ENCODE assay signal across 17 cellular contexts in the genomic region with DNA sequence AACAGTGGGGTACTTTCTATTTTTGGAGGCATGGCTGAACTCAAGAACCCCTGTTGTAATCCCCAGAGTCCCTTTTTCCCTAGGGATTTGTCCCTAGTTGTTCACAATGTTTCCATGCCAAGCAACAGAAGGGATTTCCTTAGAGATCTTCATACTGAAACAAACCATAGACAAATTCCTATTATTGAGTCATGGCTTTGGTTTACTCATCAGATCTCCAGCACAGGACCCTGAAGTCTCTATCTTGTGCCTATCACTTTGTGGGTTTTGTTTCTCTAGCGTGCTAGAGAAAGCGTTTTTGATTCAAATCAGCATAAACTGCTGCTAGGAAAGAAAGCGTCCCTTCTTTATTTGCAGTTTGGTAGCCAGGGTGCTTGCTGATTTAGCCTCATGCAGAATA.
DNase-seq lines count a peak whose midpoint lies in the region; ATAC-seq and TF ChIP-seq lines count a peak whose summit lies in the region.
"Had no signal": no experiment of that assay in that cellular context is flagged by ENCODE, and none has a peak within 500 bp of the region (broad histone marks: within the 10 kb centered on the region; RNA-seq: fewer than 3 reads in every experiment).

No MANE protein-coding gene starts in this region.

- no peak overlapping the region for H3K4me2 ChIP-seq in mesenchymal stem cell (ENCODE audit: low read length, poor library complexity, severe bottlenecking)

- peaks cover 0 to 4% (median 3%) of the 10 kb centered on the region in 3 donors for H3K27me3 Mint-ChIP-seq in CD14-positive monocyte (ENCODE audit: low read depth in 3 of 3)

- H3K27me3 ChIP-seq in brain microvascular endothelial cell (replicated peaks) (no peaks in the 10 kb centered on the region), mesenchymal stem cell (ENCODE audit: control insufficient read depth in 1 of 2, insufficient read depth in 1 of 2, low read length in 2 of 2) (peaks cover 0 to under 1% of the 10 kb centered on the region in 2 experiments)
- H3K27me3 ChIP-seq: BE2C had no signal

- H3K27ac ChIP-seq in brain microvascular endothelial cell = peak overlapping the region; percentile 90
- H3K27ac ChIP-seq in mesenchymal stem cell (ENCODE audit: low read length, poor library complexity, severe bottlenecking) = peak overlapping the region; percentile 2
- H3K27ac ChIP-seq: skin epidermis had no signal

- H3K9me3 Mint-ChIP-seq in CD14-positive monocyte = peaks cover 0 to 4% (median 0%) of the 10 kb centered on the region in 7 donors
- H3K9me3 Mint-ChIP-seq: activated CD8-positive, alpha-beta T cell treated with anti-CD3 and anti-CD28 coated beads for 36 hours; activated naive CD4-positive, alpha-beta T cell treated with anti-CD3 and anti-CD28 coated beads, Interleukin-2, amount 10 ng/mL, durations not matched to agents 7 days and 5 days had no signal

- no peaks in the 10 kb centered on the region for H3K4me1 Mint-ChIP-seq in CD14-positive monocyte
- H3K4me1 Mint-ChIP-seq: activated naive CD4-positive, alpha-beta T cell treated with anti-CD3 and anti-CD28 coated beads, Interleukin-2, amount 10 ng/mL, durations not matched to agents 7 days and 5 days had no signal

- H3K14ac ChIP-seq in mesenchymal stem cell (ENCODE audit: low read length in 2 of 2) = no peak overlapping the region

- peaks cover 9% of the 10 kb centered on the region for H3K9me3 ChIP-seq in mesenchymal stem cell (ENCODE audit: control insufficient read depth, low read length)
- H3K9me3 ChIP-seq: BE2C had no signal

- CTCF ChIA-PET in AG04449 (lab: Yijun Ruan, JAX) = no interaction called here

- TF ChIP-seq CTCF in AG04449 (IDR thresholded peaks at IDR 0.05; ENCODE audit: insufficient read depth, low read length, missing control alignments) (no peak), brain microvascular endothelial cell (IDR thresholded peaks at IDR 0.05; ENCODE audit: low read depth, low read length, missing control alignments) (no peak), CD14-positive monocyte (IDR thresholded peaks at IDR 0.05) (no peak)

- H3K18ac ChIP-seq in mesenchymal stem cell (ENCODE audit: low read depth in 1 of 2, low read length in 2 of 2) = no peak overlapping the region

- intact Hi-C loops in CD14-positive monocyte (cut with micrococcal nuclease) = no loop called here

- no peak overlapping the region for H2AK5ac ChIP-seq in mesenchymal stem cell (ENCODE audit: low read length, severe bottlenecking)

- H3K4me1 ChIP-seq in mesenchymal stem cell (ENCODE audit: control insufficient read depth, insufficient read depth, low read depth, low read length) = peaks cover 3% of the 10 kb centered on the region

- H3K27ac Mint-ChIP-seq in CD14-positive monocyte = no peak overlapping the region
- H3K27ac Mint-ChIP-seq: activated CD8-positive, alpha-beta T cell treated with anti-CD3 and anti-CD28 coated beads for 36 hours; activated naive CD4-positive, alpha-beta T cell treated with anti-CD3 and anti-CD28 coated beads, Interleukin-2, amount 10 ng/mL, durations not matched to agents 7 days and 5 days had no signal

- H3K36me3 Mint-ChIP-seq in CD14-positive monocyte = no peaks in the 10 kb centered on the region
- H3K36me3 Mint-ChIP-seq: activated naive CD4-positive, alpha-beta T cell treated with anti-CD3 and anti-CD28 coated beads, Interleukin-2, amount 10 ng/mL, durations not matched to agents 7 days and 5 days had no signal

- H3K4me3 Mint-ChIP-seq in CD14-positive monocyte = no peak overlapping the region
- H3K4me3 Mint-ChIP-seq: activated CD8-positive, alpha-beta T cell treated with anti-CD3 and anti-CD28 coated beads for 36 hours; activated naive CD4-positive, alpha-beta T cell treated with anti-CD3 and anti-CD28 coated beads, Interleukin-2, amount 10 ng/mL, durations not matched to agents 7 days and 5 days had no signal

- H3K4ac ChIP-seq in mesenchymal stem cell (ENCODE audit: low read depth in 1 of 2, low read length in 2 of 2) = no peak overlapping the region

- H2BK12ac ChIP-seq in mesenchymal stem cell (ENCODE audit: low read length in 2 of 2) = no peak overlapping the region

- no peak overlapping the region for H2AFZ ChIP-seq in mesenchymal stem cell (ENCODE audit: low read depth, low read length)

- H2BK5ac ChIP-seq in mesenchymal stem cell (ENCODE audit: low read depth, low read length, poor library complexity, severe bottlenecking) = no peak overlapping the region

- H3K36me3 ChIP-seq in brain microvascular endothelial cell (replicated peaks) (no peaks in the 10 kb centered on the region), mesenchymal stem cell (ENCODE audit: control insufficient read depth in 1 of 2, insufficient read depth in 2 of 2, low read depth in 1 of 2, low read length in 2 of 2) (no peaks in the 10 kb centered on the region)
- H3K36me3 ChIP-seq: BE2C had no signal

- 13% methylated on average over 2 of the region's 3 CpGs for WGBS in mesenchymal stem cell

- no peak overlapping the region for H3K23ac ChIP-seq in mesenchymal stem cell (ENCODE audit: low read length in 2 of 2)

- in situ Hi-C loops in brain microvascular endothelial cell (cut with HindIII; ENCODE audit: low pct_ligation_motif_present, low sequenced_read_pairs) = no loop called here

- H3K9ac ChIP-seq in mesenchymal stem cell (ENCODE audit: low read length) = peak overlapping the region; percentile 74

- H3K4me3 ChIP-seq in AG04449 (ENCODE audit: low read depth, low read length) (no peak overlapping the region), brain microvascular endothelial cell (ENCODE audit: low read depth, low read length) (no peak overlapping the region), mesenchymal stem cell (ENCODE audit: insufficient read depth in 1 of 2, low read depth in 1 of 2, low read length in 2 of 2) (no peak overlapping the region)
- H3K4me3 ChIP-seq: skin epidermis had no signal

- no peak for ATAC-seq in HG03565 (IDR thresholded peaks at IDR 0.05; ENCODE audit: unreplicated experiment)
- ATAC-seq: activated CD8-positive, alpha-beta T cell treated with anti-CD3 and anti-CD28 coated beads for 36 hours had no signal

- no peak overlapping the region for H2BK120ac ChIP-seq in mesenchymal stem cell (ENCODE audit: low read depth, low read length)

- no peak overlapping the region for H4K8ac ChIP-seq in mesenchymal stem cell (ENCODE audit: low read length)

- H4K91ac ChIP-seq in mesenchymal stem cell (ENCODE audit: low read length) = no peak overlapping the region

- H2BK15ac ChIP-seq in mesenchymal stem cell (ENCODE audit: low read depth, poor library complexity, severe bottlenecking) = no peak overlapping the region

- POLR2A ChIA-PET in AG04449 (lab: Yijun Ruan, JAX) = no interaction called here

- DNase-seq in AG04449 (ENCODE audit: low read depth, low spot score) = peak; percentile 56
- DNase-seq in HS-27A (ENCODE audit: low read depth) = peak; percentile 40
- DNase-seq in brain microvascular endothelial cell = peak; percentile 87
- DNase-seq in mesenchymal stem cell = peak; percentile 98
- no peak for DNase-seq in CD14-positive monocyte (ENCODE audit: low spot score)
- DNase-seq in nucleus accumbens (lab: John Stamatoyannopoulos, UW) = no peak
- DNase-seq in hippocampal formation (lab: John Stamatoyannopoulos, UW) = no peak
- DNase-seq: activated CD8-positive, alpha-beta T cell treated with anti-CD3 and anti-CD28 coated beads for 36 hours; activated naive CD4-positive, alpha-beta T cell treated with anti-CD3 and anti-CD28 coated beads, Interleukin-2, amount 10 ng/mL, durations not matched to agents 7 days and 5 days; BE2C; effector CD4-positive, alpha-beta T cell; GDM1; NCI-H1092; NCI-H510A treated with DMSO at 0.1 percent for 48 hours; RPMI8226 had no signal

- H3K79me1 ChIP-seq in mesenchymal stem cell (replicated peaks; ENCODE audit: low read length, poor library complexity, severe bottlenecking) = no peaks in the 10 kb centered on the region

Comparison
In these comparisons a context has a peak if more than half of its experiments do, and no peak if none do; other contexts are left out.
1. DNase-seq: peak in AG04449 (single experiment), HS-27A (single experiment), brain microvascular endothelial cell (single experiment) and mesenchymal stem cell (single experiment); none in CD14-positive monocyte (single experiment), nucleus accumbens (0 of 56) and hippocampal formation (0 of 2).